Comparison of ENCODE assay signal across 8 cellular contexts in genomic region chr6:68635706-68636513, GRCh38. TPM values are rescaled to one million over a fixed set of nuclear protein-coding genes. Genes with fewer than 3 reads are reported as not detected.
DNase-seq lines count a peak whose midpoint lies in the region; ATAC-seq and TF ChIP-seq lines count a peak whose summit lies in the region.

No MANE protein-coding gene starts in this region.

- H3K36me3 ChIP-seq in PC-3 (ENCODE audit: low read depth, low read length) (no peaks in the 10 kb centered on the region), mucosa of stomach (ENCODE audit: control insufficient read depth, insufficient read depth, low read length) (no peaks in the 10 kb centered on the region)

- no peak overlapping the region for H3K27ac ChIP-seq in PC-3 (ENCODE audit: low read length)

- POLR2A ChIA-PET in PC-3 (lab: Charles Lee; ENCODE audit: unreplicated experiment), result no interaction called here

- H3K4me1 Mint-ChIP-seq in T-helper 1 cell treated with Interleukin-12 subunit alpha and Interleukin-12 subunit beta and Interleukin-4 antibody, amounts not matched to agents 30 μg/mL and 1 μg/mL, for 36 hours (ENCODE audit: low read depth), result peaks cover 16% of the 10 kb centered on the region

- CTCF ChIA-PET in PC-3 (lab: Charles Lee), result interaction anchor here (0.6 to 1.5 kb wide), 4 partner anchors 8 to 292 kb away, joined by 3 read pairs; no protein-coding TSS in a partner anchor

- no peaks in the 10 kb centered on the region for H3K4me1 ChIP-seq in PC-3 (ENCODE audit: insufficient read depth, low read length)
- no peaks in the 10 kb centered on the region for H3K4me1 ChIP-seq in mucosa of stomach (ENCODE audit: control insufficient read depth, insufficient read depth, low read length)

- H4K20me1 ChIP-seq in PC-3 (ENCODE audit: low read length), result no peaks in the 10 kb centered on the region

- no peaks in the 10 kb centered on the region for H3F3A ChIP-seq in PC-3 (ENCODE audit: low read length, unreplicated experiment)

- H3K4me3 ChIP-seq in PC-3 (ENCODE audit: low read length) (peak overlapping the region; percentile 72), mucosa of stomach (ENCODE audit: low read length) (no peak overlapping the region)

- peak overlapping the region; percentile 81 for H2AFZ ChIP-seq in PC-3 (ENCODE audit: low read length)

- H3K9ac ChIP-seq in PC-3 (ENCODE audit: low read length) (peak overlapping the region; percentile 20; the same call in 1 of the 2 replicates), mucosa of stomach (ENCODE audit: low read length) (peak overlapping the region; percentile 35)

- H3K4me2 ChIP-seq in PC-3 (ENCODE audit: low read length), result peak overlapping the region; percentile 73

- H3K9me3 ChIP-seq in PC-3 (ENCODE audit: low read length) (no peaks in the 10 kb centered on the region), mucosa of stomach (ENCODE audit: control insufficient read depth, low read length) (no peaks in the 10 kb centered on the region)

- TF ChIP-seq CTCF in PC-3 (conservative IDR thresholded peaks at IDR 0.05; ENCODE audit: low read depth, low read length), result no peak

- H3K27me3 ChIP-seq in PC-3 (ENCODE audit: low read length) (peaks cover 77% of the 10 kb centered on the region), mucosa of stomach (ENCODE audit: control insufficient read depth, insufficient read depth, low read length) (peaks cover 26% of the 10 kb centered on the region)

- H3K4me3 Mint-ChIP-seq in T-helper 1 cell treated with Interleukin-12 subunit alpha and Interleukin-12 subunit beta and Interleukin-4 antibody, amounts not matched to agents 30 μg/mL and 1 μg/mL, for 36 hours, result peak overlapping the region; percentile 82

- intact Hi-C loops in PC-3 (cut with micrococcal nuclease), result loop anchor here (1.0 to 5.0 kb wide), 3 partner anchors 64 to 1471 kb away; no protein-coding TSS in a partner anchor

- H3K36me3 Mint-ChIP-seq in T-helper 1 cell treated with Interleukin-12 subunit alpha and Interleukin-12 subunit beta and Interleukin-4 antibody, amounts not matched to agents 30 μg/mL and 1 μg/mL, for 36 hours (ENCODE audit: low read depth), result peaks cover 3% of the 10 kb centered on the region

- no peaks in the 10 kb centered on the region for H3K79me2 ChIP-seq in PC-3 (ENCODE audit: low read length)

- ATAC-seq in PC-3 (no peak), HG02840 (IDR thresholded peaks at IDR 0.05; ENCODE audit: low FRiP score, unreplicated experiment) (no peak), HG02678 (IDR thresholded peaks at IDR 0.05; ENCODE audit: unreplicated experiment) (no peak)

- BruUV-seq in PC-3 (replicated peaks; lab: Mats Ljungman, UMichigan), result no TSS peak

- no peaks in the 10 kb centered on the region for H3K9me2 ChIP-seq in PC-3 (replicated peaks; ENCODE audit: low read length)

- no peak overlapping the region for H3K27ac Mint-ChIP-seq in T-helper 1 cell treated with Interleukin-12 subunit alpha and Interleukin-12 subunit beta and Interleukin-4 antibody, amounts not matched to agents 30 μg/mL and 1 μg/mL, for 36 hours

- H3K9me3 Mint-ChIP-seq in T-helper 1 cell treated with Interleukin-12 subunit alpha and Interleukin-12 subunit beta and Interleukin-4 antibody, amounts not matched to agents 30 μg/mL and 1 μg/mL, for 36 hours, result no peaks in the 10 kb centered on the region

- DNase-seq in T-helper 1 cell, result no peak
- no peak for DNase-seq in PC-3
- DNase-seq in ecto neural progenitor cell (ENCODE audit: low spot score), result peak; percentile 58
- DNase-seq in T-helper 9 cell, result no peak

- H3K27me3 Mint-ChIP-seq in T-helper 1 cell treated with Interleukin-12 subunit alpha and Interleukin-12 subunit beta and Interleukin-4 antibody, amounts not matched to agents 30 μg/mL and 1 μg/mL, for 36 hours (ENCODE audit: low read depth), result peaks cover 66% of the 10 kb centered on the region

RNA-seq across cellular contexts. Expression of gene ADGRB3, which starts 0.8 kb away (rescaled TPM):
- total RNA-seq in PC-3 (2014; rRNA removed), result 0.11 and 0.23 TPM in 2 replicates
